23 cellular contexts compared by ENCODE assay signal in genomic region chr16:88014954-88015805, GRCh38.
DNase-seq lines count a peak whose midpoint lies in the region; ATAC-seq and TF ChIP-seq lines count a peak whose summit lies in the region.
"Had no signal": no experiment of that assay in that cellular context is flagged by ENCODE, and none has a peak within 500 bp of the region (broad histone marks: within the 10 kb centered on the region; RNA-seq: fewer than 3 reads in every experiment).

No MANE protein-coding gene starts in this region.

- no peak overlapping the region for H2AFZ ChIP-seq in H9 (ENCODE audit: low read length)
- H2AFZ ChIP-seq: GM23338 had no signal

- no CpG with 5 or more reads among the region's 32 CpGs for WGBS in H9 (ENCODE audit: extremely low coverage, insufficient read length, low lambda C conversion rate)

- no peaks in the 10 kb centered on the region for H3K79me1 ChIP-seq in H9 (ENCODE audit: insufficient read depth, low read depth, low read length, poor library complexity, severe bottlenecking)

- H3K79me2 ChIP-seq in H9 (ENCODE audit: insufficient read depth, low read length), result no peaks in the 10 kb centered on the region

- no peaks in the 10 kb centered on the region for H3K27me3 ChIP-seq in H9 (ENCODE audit: insufficient read depth, low read length)
- H3K27me3 ChIP-seq in RWPE2 (ENCODE audit: insufficient read depth, poor library complexity, severe bottlenecking), result no peaks in the 10 kb centered on the region
- H3K27me3 ChIP-seq: tibial nerve had no signal

- H2AK5ac ChIP-seq in H9 (ENCODE audit: insufficient read length, low read length), result no peak overlapping the region

- no peak overlapping the region for H4K5ac ChIP-seq in H9 (ENCODE audit: insufficient read length, low read depth, low read length)

- H3K4me3 Mint-ChIP-seq in H9, result no peak overlapping the region
- no peak overlapping the region for H3K4me3 Mint-ChIP-seq in effector memory CD8-positive, alpha-beta T cell
- H3K4me3 Mint-ChIP-seq: CD8-positive, alpha-beta memory T cell; GM23338; mesothelial cell of epicardium; nephron had no signal

- H3K4me2 ChIP-seq in H9 (ENCODE audit: insufficient read depth, insufficient read length, low read length), result no peak overlapping the region
- H3K4me2 ChIP-seq: GM23338 had no signal

- no peak overlapping the region for H2BK5ac ChIP-seq in H9 (ENCODE audit: insufficient read length, low read length)

- H3K56ac ChIP-seq in H9 (ENCODE audit: insufficient read length, low read depth, low read length), result no peak overlapping the region

- H4K20me1 ChIP-seq in H9 (ENCODE audit: control insufficient read depth, insufficient read depth, insufficient read length), result no peaks in the 10 kb centered on the region

- no peak overlapping the region for H4K91ac ChIP-seq in H9 (ENCODE audit: insufficient read length, low read depth, low read length)

- H3K9me3 ChIP-seq in H9 (ENCODE audit: control insufficient read depth, low read depth, low read length) (peaks cover 4% of the 10 kb centered on the region), RWPE2 (ENCODE audit: severe bottlenecking) (no peaks in the 10 kb centered on the region)
- H3K9me3 ChIP-seq: tibial nerve had no signal

- H3K4ac ChIP-seq in H9 (ENCODE audit: low read depth, low read length), result peak overlapping the region; percentile 56; the same call in 1 of the 2 replicates

- no peak for DNase-seq in H9
- DNase-seq in RWPE2 (ENCODE audit: low spot score), result peak; percentile 59
- no peak for DNase-seq in effector memory CD8-positive, alpha-beta T cell
- DNase-seq in posterior vena cava (ENCODE audit: low spot score), result peak; percentile 47
- no peak for DNase-seq in NCI-H446 (lab: John Stamatoyannopoulos, UW)
- no peak for DNase-seq in NCI-H748 treated with DMSO at 0.1 percent for 48 hours (lab: John Stamatoyannopoulos, UW)
- DNase-seq: activated CD4-positive, CD25-positive, alpha-beta regulatory T cell treated with anti-CD3 and anti-CD28 coated beads, Interleukin-2, amount 50 U/mL, for 72 hours; activated naive CD4-positive, alpha-beta T cell; aorta; DMS53; GF-D8; Kasumi-1; NCI-H1048; NCI-H2029; RPMI8226; stimulated activated naive CD4-positive, alpha-beta T cell had no signal

- no peak overlapping the region for H2BK20ac ChIP-seq in H9 (ENCODE audit: low read depth, low read length, poor library complexity, severe bottlenecking)

- peaks cover 1 to 7% of the 10 kb centered on the region in 2 experiments; a peak in 4 of 5 replicates for H3K9me3 Mint-ChIP-seq in H9
- H3K9me3 Mint-ChIP-seq in effector memory CD8-positive, alpha-beta T cell, result no peaks in the 10 kb centered on the region
- H3K9me3 Mint-ChIP-seq: CD8-positive, alpha-beta memory T cell; mesothelial cell of epicardium; nephron had no signal

- TF ChIP-seq CTCF in H9 (conservative IDR thresholded peaks at IDR 0.05) (no peak), RWPE2 (IDR thresholded peaks at IDR 0.05; ENCODE audit: poor library complexity, severe bottlenecking) (no peak)

- no peaks in the 10 kb centered on the region for H3K36me3 ChIP-seq in RWPE2 (ENCODE audit: low read depth)

- no peak overlapping the region for H3K18ac ChIP-seq in H9 (ENCODE audit: insufficient read length, low read depth, low read length)

- peaks cover 5 to 18% of the 10 kb centered on the region in 2 experiments for H3K4me1 Mint-ChIP-seq in H9
- H3K4me1 Mint-ChIP-seq in effector memory CD8-positive, alpha-beta T cell (ENCODE audit: low read depth in 2 of 2), result peaks cover 7 to 10% of the 10 kb centered on the region in 2 donors
- H3K4me1 Mint-ChIP-seq: mesothelial cell of epicardium had no signal

- H3K9ac ChIP-seq in H9 (ENCODE audit: extremely low read depth, insufficient read length, low read length), result no peak overlapping the region

- no peak overlapping the region for H4K8ac ChIP-seq in H9 (replicated peaks; ENCODE audit: insufficient read length, low read depth, low read length)

- H3K4me1 ChIP-seq in H9 (ENCODE audit: insufficient read depth, low read length) (no peaks in the 10 kb centered on the region; the same call in 1 of the 2 replicates), RWPE2 (ENCODE audit: insufficient read depth, poor library complexity, severe bottlenecking) (no peaks in the 10 kb centered on the region)

- intact Hi-C loops in posterior vena cava (cut with DNase I), result no loop called here

- no peaks in the 10 kb centered on the region for H3K27me3 Mint-ChIP-seq in H9 (ENCODE audit: low read depth)
- H3K27me3 Mint-ChIP-seq in effector memory CD8-positive, alpha-beta T cell, result no peaks in the 10 kb centered on the region
- H3K27me3 Mint-ChIP-seq: CD8-positive, alpha-beta memory T cell had no signal

- H3K27ac Mint-ChIP-seq in H9, result peak overlapping the region; percentile 43 to 68 (median 55); a peak in 3 of 7 replicates
- H3K27ac Mint-ChIP-seq in effector memory CD8-positive, alpha-beta T cell, result peak overlapping the region; percentile 62 to 90
- H3K27ac Mint-ChIP-seq: GM23338, mesothelial cell of epicardium, nephron had no signal

- no peak overlapping the region for H2BK12ac ChIP-seq in H9 (ENCODE audit: insufficient read length, low read depth, low read length)

- H3K4me3 ChIP-seq in RWPE2 (ENCODE audit: severe bottlenecking), result no peak overlapping the region
- H3K4me3 ChIP-seq: GM23338, tibial nerve had no signal

- H2BK120ac ChIP-seq in H9 (ENCODE audit: low read depth, low read length, poor library complexity, severe bottlenecking), result no peak overlapping the region

- no peak overlapping the region for H2BK15ac ChIP-seq in H9 (ENCODE audit: low read depth, low read length)

- H3K27ac ChIP-seq in H9 (ENCODE audit: insufficient read length, low read depth, low read length) (no peak overlapping the region), RWPE2 (ENCODE audit: poor library complexity, severe bottlenecking) (no peak overlapping the region)

- ATAC-seq in RWPE2 (ENCODE audit: low read depth), result no peak
- no peak for ATAC-seq in effector memory CD8-positive, alpha-beta T cell (replicated peaks)
- no peak for ATAC-seq in GM21526 (IDR thresholded peaks at IDR 0.05; ENCODE audit: low FRiP score, unreplicated experiment)
- ATAC-seq: GM23338, SK-N-SH treated with all-trans-retinoic acid at 6 μM for 48 hours had no signal

- H3T11ph ChIP-seq in H9 (ENCODE audit: low read length), result no peak overlapping the region

- no peak overlapping the region for H3K23ac ChIP-seq in H9 (ENCODE audit: insufficient read length, low read depth, low read length)

- no peak overlapping the region for H3K14ac ChIP-seq in H9 (ENCODE audit: insufficient read depth, low read length)

- H3K36me3 Mint-ChIP-seq in H9 (ENCODE audit: insufficient read depth in 1 of 3, low read depth in 3 of 3), result peaks cover 37 to 43% (median 38%) of the 10 kb centered on the region in 3 experiments
- peaks cover 8% of the 10 kb centered on the region for H3K36me3 Mint-ChIP-seq in effector memory CD8-positive, alpha-beta T cell (ENCODE audit: insufficient read depth)

- no peaks in the 10 kb centered on the region for H3K23me2 ChIP-seq in H9 (ENCODE audit: insufficient read length, low read depth, low read length, poor library complexity, severe bottlenecking)

Comparison
In these comparisons a context has a peak if more than half of its experiments do, and no peak if none do; other contexts are left out.
1. DNase-seq: peak in RWPE2 (single experiment) and posterior vena cava (single experiment); none in H9 (single experiment), effector memory CD8-positive, alpha-beta T cell (0 of 3), NCI-H446 (0 of 2) and NCI-H748 treated with DMSO at 0.1 percent for 48 hours (single experiment).